ENCODE assay signal across 12 cellular contexts in genomic region chr9:41110913-41111312, GRCh38. TPM values are rescaled to one million over a fixed set of nuclear protein-coding genes. Genes with fewer than 3 reads are reported as not detected.
DNase-seq lines count a peak whose midpoint lies in the region; ATAC-seq and TF ChIP-seq lines count a peak whose summit lies in the region.
"Not testable (repeated sequence)": the region's sequence is repeated elsewhere in the genome, so short reads cannot be mapped to it uniquely, and the experiment has no call there.
"Had no signal": no experiment of that assay in that cellular context is flagged by ENCODE, and none has a peak within 500 bp of the region (broad histone marks: within the 10 kb centered on the region; RNA-seq: fewer than 3 reads in every experiment).

No MANE protein-coding gene starts in this region.

- not testable (repeated sequence) for H3K36me3 ChIP-seq in GM23338 (ENCODE audit: insufficient read depth); WERI-Rb-1

- H3K27ac Mint-ChIP-seq in GM23338; activated naive CD4-positive, alpha-beta T cell treated with anti-CD3 and anti-CD28 coated beads for 36 hours; endothelial cell (ENCODE audit: unreplicated experiment); natural killer cell treated with Interleukin-12 subunit alpha and Interleukin-12 subunit beta and Interleukin-15 and Interleukin-18, amount 100 ng/mL, for 72 hours: not testable (repeated sequence)

- intact Hi-C loops in activated naive CD4-positive, alpha-beta T cell treated with anti-CD3 and anti-CD28 coated beads for 36 hours (cut with micrococcal nuclease) = not testable (repeated sequence)

- H3K4me2 ChIP-seq in GM23338 = not testable (repeated sequence)

- not testable (repeated sequence) for H4K20me1 ChIP-seq in GM23338 (replicated peaks; ENCODE audit: insufficient read depth)

- ATAC-seq in GM23338; natural killer cell treated with Interleukin-12 subunit alpha and Interleukin-12 subunit beta and Interleukin-15 and Interleukin-18, amount 100 ng/mL, for 72 hours; stimulated activated naive CD8-positive, alpha-beta T cell treated with anti-CD3 and anti-CD28 coated beads, Interleukin-15, Interleukin-2, amounts not matched to agents 100 U/mL and 50 U/mL, for 24 hours: not testable (repeated sequence)

- H3K9me2 ChIP-seq in GM23338 (ENCODE audit: insufficient read depth) = not testable (repeated sequence)

- not testable (repeated sequence) for H3K27me3 Mint-ChIP-seq in GM23338 (ENCODE audit: insufficient read depth, low read depth, poor library complexity); activated naive CD4-positive, alpha-beta T cell treated with anti-CD3 and anti-CD28 coated beads for 36 hours (ENCODE audit: low read depth); endothelial cell (ENCODE audit: unreplicated experiment); natural killer cell treated with Interleukin-12 subunit alpha and Interleukin-12 subunit beta and Interleukin-15 and Interleukin-18, amount 100 ng/mL, for 72 hours

- not testable (repeated sequence) for H2AFZ ChIP-seq in GM23338

- CTCF ChIA-PET in activated naive CD4-positive, alpha-beta T cell treated with anti-CD3 and anti-CD28 coated beads for 36 hours (lab: Charles Lee) = not testable (repeated sequence)

- TF ChIP-seq CTCF in GM23338 (conservative IDR thresholded peaks at IDR 0.05; ENCODE audit: low read depth in 2 of 2) (peak in 1 of 2 experiments; percentile 59; a peak in 2 of 4 replicates), WERI-Rb-1 (IDR thresholded peaks at IDR 0.05; ENCODE audit: low read depth, low read length) (peak; percentile 17; the same call in 1 of the 2 replicates)
- not testable (repeated sequence) for TF ChIP-seq CTCF in endothelial cell (IDR thresholded peaks at IDR 0.05; ENCODE audit: unreplicated experiment)

- DNase-seq in Ammon's horn (ENCODE audit: low spot score) (peak; percentile 1), GM23338 (ENCODE audit: low spot score) (peak; percentile 18), LHCN-M2 (ENCODE audit: low read depth) (peak; percentile 10), WERI-Rb-1 (peak; percentile 55), endothelial cell (ENCODE audit: low spot score) (peak; percentile 18)
- peak; percentile 11 for DNase-seq in activated naive CD4-positive, alpha-beta T cell treated with anti-CD3 and anti-CD28 coated beads for 36 hours
- DNase-seq in natural killer cell treated with Interleukin-12 subunit alpha and Interleukin-12 subunit beta and Interleukin-15 and Interleukin-18, amount 100 ng/mL, for 72 hours (ENCODE audit: low spot score) = peak; percentile 32
- peak; percentile 9 for DNase-seq in stimulated activated naive CD8-positive, alpha-beta T cell treated with anti-CD3 and anti-CD28 coated beads, Interleukin-15, Interleukin-2, amounts not matched to agents 100 U/mL and 50 U/mL, for 24 hours

- not testable (repeated sequence) for H3K9me3 Mint-ChIP-seq in GM23338; activated naive CD4-positive, alpha-beta T cell treated with anti-CD3 and anti-CD28 coated beads for 36 hours; endothelial cell (ENCODE audit: unreplicated experiment); natural killer cell treated with Interleukin-12 subunit alpha and Interleukin-12 subunit beta and Interleukin-15 and Interleukin-18, amount 100 ng/mL, for 72 hours

- not testable (repeated sequence) for H3K36me3 Mint-ChIP-seq in GM23338 (ENCODE audit: low read depth); activated naive CD4-positive, alpha-beta T cell treated with anti-CD3 and anti-CD28 coated beads for 36 hours (ENCODE audit: low read depth); endothelial cell (ENCODE audit: low read depth, unreplicated experiment); natural killer cell treated with Interleukin-12 subunit alpha and Interleukin-12 subunit beta and Interleukin-15 and Interleukin-18, amount 100 ng/mL, for 72 hours

- not testable (repeated sequence) for H3K4me3 Mint-ChIP-seq in GM23338; activated naive CD4-positive, alpha-beta T cell treated with anti-CD3 and anti-CD28 coated beads for 36 hours; endothelial cell (ENCODE audit: unreplicated experiment); natural killer cell treated with Interleukin-12 subunit alpha and Interleukin-12 subunit beta and Interleukin-15 and Interleukin-18, amount 100 ng/mL, for 72 hours

- not testable (repeated sequence) for H3F3A ChIP-seq in GM23338 (replicated peaks; ENCODE audit: low read depth)

- not testable (repeated sequence) for H3K27ac ChIP-seq in GM23338 (ENCODE audit: low read depth); WERI-Rb-1

- H3K9me3 ChIP-seq in WERI-Rb-1 (ENCODE audit: severe bottlenecking) = not testable (repeated sequence)

- H3K4me3 ChIP-seq in GM23338; WERI-Rb-1 (ENCODE audit: low read depth, low read length): not testable (repeated sequence)

- H3K79me2 ChIP-seq in GM23338 (replicated peaks; ENCODE audit: insufficient read depth) = not testable (repeated sequence)

- H3K4me1 ChIP-seq in GM23338 (ENCODE audit: insufficient read depth) = not testable (repeated sequence)

- H3K4me1 Mint-ChIP-seq in GM23338; activated naive CD4-positive, alpha-beta T cell treated with anti-CD3 and anti-CD28 coated beads for 36 hours (ENCODE audit: low read depth); endothelial cell (ENCODE audit: unreplicated experiment); natural killer cell treated with Interleukin-12 subunit alpha and Interleukin-12 subunit beta and Interleukin-15 and Interleukin-18, amount 100 ng/mL, for 72 hours (ENCODE audit: low read depth in 2 of 2): not testable (repeated sequence)

- peaks cover 37% of the 10 kb centered on the region for H3K27me3 ChIP-seq in GM23338 (ENCODE audit: insufficient read depth)
- not testable (repeated sequence) for H3K27me3 ChIP-seq in WERI-Rb-1 (ENCODE audit: insufficient read depth, low read depth, severe bottlenecking)

RNA-seq across cellular contexts. Expression of gene FOXD4L6, which starts 17.6 kb away (rescaled TPM):
- total RNA-seq in GM23338 (2014; rRNA removed; shearing (Covaris generic)) = 0.21 TPM in 1 of 2 replicates, not detected in the other
- polyA plus RNA-seq in GM23338 (2016; fragmentation: Nextera tagmentation; extraction: Ambion mirVana) = not detected in 2 replicates
- total RNA-seq in LHCN-M2 (2014; rRNA removed) (0.38 TPM in 1 of 2 replicates, not detected in the other), endothelial cell (ENCODE audit: unreplicated experiment) (not detected)
- polyA plus RNA-seq in LHCN-M2 (2012) = not detected
- not detected for total RNA-seq in activated naive CD4-positive, alpha-beta T cell treated with anti-CD3 and anti-CD28 coated beads for 36 hours
- total RNA-seq in natural killer cell treated with Interleukin-12 subunit alpha and Interleukin-12 subunit beta and Interleukin-15 and Interleukin-18, amount 100 ng/mL, for 72 hours = not detected
- total RNA-seq: A172; CD8-positive, alpha-beta T cell; Peyer's patch had no signal
- polyA plus RNA-seq: SK-N-SH had no signal

Comparison
In these comparisons a context has a peak if more than half of its experiments do, and no peak if none do; other contexts are left out.
1. DNase-seq: peak in every context shown above with its lines; median percentile 55 in WERI-Rb-1; 32 in natural killer cell treated with Interleukin-12 subunit alpha and Interleukin-12 subunit beta and Interleukin-15 and Interleukin-18, amount 100 ng/mL, for 72 hours; 18 in GM23338; 18 in endothelial cell; 11 in activated naive CD4-positive, alpha-beta T cell treated with anti-CD3 and anti-CD28 coated beads for 36 hours; 10 in LHCN-M2; 9 in stimulated activated naive CD8-positive, alpha-beta T cell treated with anti-CD3 and anti-CD28 coated beads, Interleukin-15, Interleukin-2, amounts not matched to agents 100 U/mL and 50 U/mL, for 24 hours; 1 in Ammon's horn.